ENCODE assay signal across 16 cellular contexts in the genomic region with DNA sequence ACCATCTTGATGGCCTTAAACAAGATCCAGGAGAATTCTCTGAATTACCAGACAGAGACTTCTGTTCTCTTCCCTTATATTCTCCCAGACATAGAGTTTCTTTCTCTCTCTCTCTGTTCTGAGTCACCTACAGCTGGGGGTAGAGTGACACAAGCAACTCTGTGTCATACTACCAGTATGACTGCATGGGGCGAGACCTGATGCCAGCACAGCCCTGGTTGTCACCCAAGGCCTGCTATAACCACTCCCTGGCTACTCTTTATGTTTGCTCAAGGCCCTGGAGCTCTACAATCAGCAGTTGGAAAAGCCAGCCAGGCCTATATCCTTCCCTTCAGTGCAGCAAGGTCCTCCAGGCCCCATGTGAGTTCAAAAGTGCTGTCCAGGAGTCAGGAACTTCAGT.
DNase-seq lines count a peak whose midpoint lies in the region; ATAC-seq, FAIRE-seq and TF ChIP-seq lines count a peak whose summit lies in the region.
"Had no signal": no experiment of that assay in that cellular context is flagged by ENCODE, and none has a peak within 500 bp of the region (broad histone marks: within the 10 kb centered on the region; RNA-seq: fewer than 3 reads in every experiment).

No MANE protein-coding gene starts in this region.

- peaks cover 0 to 2% of the 10 kb centered on the region in 2 donors for H3K9me3 Mint-ChIP-seq in activated T-cell treated with anti-CD3 and anti-CD28 coated beads, Interleukin-2, amount 50 U/mL, for 72 hours
- no peaks in the 10 kb centered on the region for H3K9me3 Mint-ChIP-seq in Calu3 (ENCODE audit: low read depth, unreplicated experiment)
- H3K9me3 Mint-ChIP-seq in immature natural killer cell = peaks cover 0 to 8% (median 0%) of the 10 kb centered on the region in 6 donors

- BruUV-seq in Calu3 (replicated peaks; lab: Mats Ljungman, UMichigan) = no TSS peak

- no peaks in the 10 kb centered on the region for H3K4me1 Mint-ChIP-seq in activated T-cell treated with anti-CD3 and anti-CD28 coated beads, Interleukin-2, amount 50 U/mL, for 72 hours (ENCODE audit: low read depth)
- H3K4me1 Mint-ChIP-seq in Calu3 (ENCODE audit: low read depth, unreplicated experiment) = no peaks in the 10 kb centered on the region
- H3K4me1 Mint-ChIP-seq in immature natural killer cell = no peaks in the 10 kb centered on the region

- peak; percentile 83 to 85 for ATAC-seq in activated T-cell treated with anti-CD3 and anti-CD28 coated beads, Interleukin-2, amount 50 U/mL, for 72 hours (replicated peaks in 1 of 2)
- no peak for ATAC-seq in GM21786 (IDR thresholded peaks at IDR 0.05; ENCODE audit: unreplicated experiment)

- TF ChIP-seq CTCF in Calu3 (IDR thresholded peaks at IDR 0.05; ENCODE audit: unreplicated experiment) = no peak
- no peak for TF ChIP-seq CTCF in bronchial epithelial cell (IDR thresholded peaks at IDR 0.05; ENCODE audit: insufficient read depth, low read length, severe bottlenecking)

- no peak for FAIRE-seq in bronchial epithelial cell (lab: Jason Lieb, UNC)
- FAIRE-seq: D721Med, GM18507, H1 had no signal

- no peak overlapping the region for H3K4me3 Mint-ChIP-seq in activated T-cell treated with anti-CD3 and anti-CD28 coated beads, Interleukin-2, amount 50 U/mL, for 72 hours
- no peak overlapping the region for H3K4me3 Mint-ChIP-seq in Calu3 (ENCODE audit: low read depth, unreplicated experiment)
- H3K4me3 Mint-ChIP-seq in immature natural killer cell = no peak overlapping the region
- H3K4me3 Mint-ChIP-seq: CD4-positive, alpha-beta T cell had no signal

- no peaks in the 10 kb centered on the region for H3K36me3 Mint-ChIP-seq in activated T-cell treated with anti-CD3 and anti-CD28 coated beads, Interleukin-2, amount 50 U/mL, for 72 hours (ENCODE audit: insufficient read depth in 2 of 2)
- H3K36me3 Mint-ChIP-seq in Calu3 (ENCODE audit: insufficient read depth, unreplicated experiment) (no peaks in the 10 kb centered on the region), immature natural killer cell (no peaks in the 10 kb centered on the region)

- H3K27me3 ChIP-seq in bronchial epithelial cell (ENCODE audit: control insufficient read depth, insufficient read depth, low read length) = no peaks in the 10 kb centered on the region

- CTCF ChIA-PET in Calu3 (lab: Charles Lee) = no interaction called here

- no peaks in the 10 kb centered on the region for H3K36me3 ChIP-seq in bronchial epithelial cell (ENCODE audit: control insufficient read depth, insufficient read depth, low read length)
- H3K36me3 ChIP-seq: BLaER1 treated with 17β-estradiol and CSF1 and Interleukin-3, amounts not matched to agents 10 nM and 100 nM; HAP-1 had no signal

- intact Hi-C loops in Calu3 (cut with micrococcal nuclease; ENCODE audit: unreplicated experiment) = no loop called here

- no peak overlapping the region for H3K27ac Mint-ChIP-seq in activated T-cell treated with anti-CD3 and anti-CD28 coated beads, Interleukin-2, amount 50 U/mL, for 72 hours
- H3K27ac Mint-ChIP-seq in Calu3 (ENCODE audit: unreplicated experiment) (no peak overlapping the region), immature natural killer cell (no peak overlapping the region)
- H3K27ac Mint-ChIP-seq: CD4-positive, alpha-beta T cell had no signal

- H3K4me3 ChIP-seq in bronchial epithelial cell (ENCODE audit: low read depth, low read length) = no peak overlapping the region
- H3K4me3 ChIP-seq: BLaER1 treated with 17β-estradiol and CSF1 and Interleukin-3, amounts not matched to agents 10 nM and 100 nM; HAP-1 had no signal

- peaks cover 6% of the 10 kb centered on the region for H3K27me3 Mint-ChIP-seq in activated T-cell treated with anti-CD3 and anti-CD28 coated beads, Interleukin-2, amount 50 U/mL, for 72 hours (ENCODE audit: low read depth)
- H3K27me3 Mint-ChIP-seq in Calu3 (ENCODE audit: unreplicated experiment) = no peaks in the 10 kb centered on the region
- H3K27me3 Mint-ChIP-seq in immature natural killer cell (ENCODE audit: low read depth in 3 of 3) = peaks cover 0 to 2% (median 0%) of the 10 kb centered on the region in 3 donors
- H3K27me3 Mint-ChIP-seq: CD4-positive, alpha-beta T cell had no signal

- peak; percentile 1 to 3 for DNase-seq in activated T-cell treated with anti-CD3 and anti-CD28 coated beads, Interleukin-2, amount 50 U/mL, for 72 hours
- DNase-seq in activated T-cell treated with anti-CD3 and anti-CD28 coated beads, Interleukin-2, amount 50 U/mL, for 48 hours = no peak
- DNase-seq in Calu3 (peak; percentile 1), bronchial epithelial cell (ENCODE audit: low read depth) (peak; percentile 1), kidney tubule cell (ENCODE audit: low spot score) (peak; percentile 80), NCI-H2107 treated with DMSO at 0.1 percent for 48 hours (lab: John Stamatoyannopoulos, UW; ENCODE audit: unreplicated experiment) (no peak), immature natural killer cell (no peak)
- DNase-seq: ACHN; CD4-positive, alpha-beta T cell; DMS153 had no signal

Comparison
In these comparisons a context has a peak if more than half of its experiments do, and no peak if none do; other contexts are left out.
1. DNase-seq: peak in activated T-cell treated with anti-CD3 and anti-CD28 coated beads, Interleukin-2, amount 50 U/mL, for 72 hours (2 of 2), Calu3 (single experiment), bronchial epithelial cell (single experiment) and kidney tubule cell (single experiment); none in activated T-cell treated with anti-CD3 and anti-CD28 coated beads, Interleukin-2, amount 50 U/mL, for 48 hours (0 of 2), NCI-H2107 treated with DMSO at 0.1 percent for 48 hours (single experiment) and immature natural killer cell (0 of 3).